ENCODE assay signal across 1 cellular context in genomic region chr1:26881611-26882010, GRCh38.
TF ChIP-seq lines count a peak whose summit lies in the region.
"Not testable (repeated sequence)": the region's sequence is repeated elsewhere in the genome, so short reads cannot be mapped to it uniquely, and the experiment has no call there.

No MANE protein-coding gene starts in this region.

TF ChIP-seq in K562, 482 proteins besides CTCF, POLR2A, EP300 and RAD21:
- TF ChIP-seq CEBPG (CRISPR knock-in tag; IDR thresholded peaks at IDR 0.05) = 0 out of 2 replicates have a peak, but pooled peaks have one; percentile 19
- not testable (repeated sequence) for TF ChIP-seq CEBPG (tag; conservative IDR thresholded peaks at IDR 0.05 in 1 of 2, IDR thresholded peaks at IDR 0.05 in 1 of 2); ATF3 (CRISPR knock-in tag; conservative IDR thresholded peaks at IDR 0.05)
- peak; percentile 73; the same call in 1 of the 2 replicates for TF ChIP-seq ZNF121 (CRISPR knock-in tag; conservative IDR thresholded peaks at IDR 0.05)
- TF ChIP-seq RBFOX2 (IDR thresholded peaks at IDR 0.05; ENCODE audit: low read depth, low read length) = peak; percentile 38; the same call in 1 of the 2 replicates
- peak; percentile 44 for TF ChIP-seq ATF3 (IDR thresholded peaks at IDR 0.05)
